ENCODE assay signal across 1 cellular context in genomic region chr6:150214310-150214709, GRCh38.
TF ChIP-seq lines count a peak whose summit lies in the region.

No MANE protein-coding gene starts in this region.

TF ChIP-seq in K562, 482 proteins besides CTCF, POLR2A, EP300 and RAD21 (continued from another document):
- TF ChIP-seq ZNF512 (tag; IDR thresholded peaks at IDR 0.05) (peak; percentile 91), OTX1 (CRISPR knock-in tag; IDR thresholded peaks at IDR 0.05) (0 out of 2 replicates have a peak, but pooled peaks have one; percentile 28), ELF4 (CRISPR knock-in tag; IDR thresholded peaks at IDR 0.05) (0 out of 2 replicates have a peak, but pooled peaks have one; percentile 24), LARP7 (IDR thresholded peaks at IDR 0.05) (peak; percentile 71; the same call in 1 of the 2 replicates)
- TF ChIP-seq, protein P1, sequence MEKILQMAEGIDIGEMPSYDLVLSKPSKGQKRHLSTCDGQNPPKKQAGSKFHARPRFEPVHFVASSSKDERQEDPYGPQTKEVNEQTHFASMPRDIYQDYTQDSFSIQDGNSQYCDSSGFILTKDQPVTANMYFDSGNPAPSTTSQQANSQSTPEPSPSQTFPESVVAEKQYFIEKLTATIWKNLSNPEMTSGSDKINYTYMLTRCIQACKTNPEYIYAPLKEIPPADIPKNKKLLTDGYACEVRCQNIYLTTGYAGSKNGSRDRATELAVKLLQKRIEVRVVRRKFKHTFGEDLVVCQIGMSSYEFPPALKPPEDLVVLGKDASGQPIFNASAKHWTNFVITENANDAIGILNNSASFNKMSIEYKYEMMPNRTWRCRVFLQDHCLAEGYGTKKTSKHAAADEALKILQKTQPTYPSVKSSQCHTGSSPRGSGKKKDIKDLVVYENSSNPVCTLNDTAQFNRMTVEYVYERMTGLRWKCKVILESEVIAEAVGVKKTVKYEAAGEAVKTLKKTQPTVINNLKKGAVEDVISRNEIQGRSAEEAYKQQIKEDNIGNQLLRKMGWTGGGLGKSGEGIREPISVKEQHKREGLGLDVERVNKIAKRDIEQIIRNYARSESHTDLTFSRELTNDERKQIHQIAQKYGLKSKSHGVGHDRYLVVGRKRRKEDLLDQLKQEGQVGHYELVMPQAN (IDR thresholded peaks at IDR 0.05; ENCODE audit: borderline replicate concordance) = no peak
- TF ChIP-seq, protein P2, sequence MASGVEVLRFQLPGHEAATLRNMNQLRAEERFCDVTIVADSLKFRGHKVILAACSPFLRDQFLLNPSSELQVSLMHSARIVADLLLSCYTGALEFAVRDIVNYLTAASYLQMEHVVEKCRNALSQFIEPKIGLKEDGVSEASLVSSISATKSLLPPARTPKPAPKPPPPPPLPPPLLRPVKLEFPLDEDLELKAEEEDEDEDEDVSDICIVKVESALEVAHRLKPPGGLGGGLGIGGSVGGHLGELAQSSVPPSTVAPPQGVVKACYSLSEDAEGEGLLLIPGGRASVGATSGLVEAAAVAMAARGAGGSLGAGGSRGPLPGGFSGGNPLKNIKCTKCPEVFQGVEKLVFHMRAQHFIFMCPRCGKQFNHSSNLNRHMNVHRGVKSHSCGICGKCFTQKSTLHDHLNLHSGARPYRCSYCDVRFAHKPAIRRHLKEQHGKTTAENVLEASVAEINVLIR (CRISPR knock-in tag; IDR thresholded peaks at IDR 0.05) = no peak
